13 cellular contexts compared by ENCODE assay signal in the genomic region with DNA sequence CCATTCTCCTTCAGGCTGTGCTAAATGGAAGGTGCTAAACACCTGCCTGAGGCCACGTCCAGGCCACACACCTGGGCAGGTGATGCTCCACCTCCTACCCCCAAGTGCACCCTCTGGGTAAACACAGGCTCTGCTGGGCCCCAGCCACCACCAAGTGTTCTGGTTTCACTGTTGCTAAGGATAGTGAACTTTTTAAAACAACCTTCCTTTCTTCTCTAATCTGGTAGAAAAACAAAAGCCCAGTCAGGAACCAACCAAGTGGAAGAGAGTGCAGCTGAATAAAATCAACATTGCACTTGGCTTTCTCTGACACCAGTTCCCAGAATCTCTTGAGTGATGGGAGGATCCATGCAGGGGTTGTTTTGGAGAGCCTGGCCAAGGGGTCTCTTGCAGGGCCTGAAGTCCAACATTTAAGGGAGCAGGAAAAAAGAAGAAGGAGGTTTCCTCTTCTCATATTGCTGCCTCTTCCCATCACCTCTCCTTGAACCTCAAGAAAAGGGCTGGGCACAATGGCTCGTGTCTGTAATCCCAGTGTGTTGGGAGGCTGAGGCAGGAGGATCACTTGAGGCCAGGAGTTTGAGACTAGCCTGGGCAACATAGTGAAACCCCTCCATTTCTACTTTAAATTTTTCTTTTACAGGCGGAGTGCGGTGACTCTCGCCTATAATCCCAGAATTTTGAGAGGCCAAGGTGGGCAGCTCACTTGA. TPM values are rescaled to one million over a fixed set of nuclear protein-coding genes. Genes with fewer than 3 reads are reported as not detected.
DNase-seq lines count a peak whose midpoint lies in the region; TF ChIP-seq lines count a peak whose summit lies in the region.
"Had no signal": no experiment of that assay in that cellular context is flagged by ENCODE, and none has a peak within 500 bp of the region (broad histone marks: within the 10 kb centered on the region; RNA-seq: fewer than 3 reads in every experiment).

No MANE protein-coding gene starts in this region.

- H3K36me3 Mint-ChIP-seq in nephron (ENCODE audit: low read depth) = no peaks in the 10 kb centered on the region
- H3K36me3 Mint-ChIP-seq in T-helper 2 cell treated with Interferon-gamma antibody and Interleukin-4, amounts not matched to agents 5 μg/mL and 100 μg/mL, for 36 hours (ENCODE audit: low read depth) = peaks cover 4% of the 10 kb centered on the region
- H3K36me3 Mint-ChIP-seq: activated naive CD4-positive, alpha-beta T cell treated with anti-CD3 and anti-CD28 coated beads, Interleukin-2, amount 50 U/mL, for 24 hours had no signal

- no peaks in the 10 kb centered on the region for H3K9me3 ChIP-seq in uterus

- peak overlapping the region in 2 of 3 experiments; percentile 62 to 69 for H3K27ac Mint-ChIP-seq in nephron
- H3K27ac Mint-ChIP-seq in T-helper 2 cell treated with Interferon-gamma antibody and Interleukin-4, amounts not matched to agents 5 μg/mL and 100 μg/mL, for 36 hours = no peak overlapping the region
- H3K27ac Mint-ChIP-seq: activated naive CD4-positive, alpha-beta T cell treated with anti-CD3 and anti-CD28 coated beads, Interleukin-2, amount 50 U/mL, for 24 hours had no signal

- H3K36me3 ChIP-seq in uterus = no peaks in the 10 kb centered on the region

- no peak overlapping the region for H3K4me3 Mint-ChIP-seq in nephron
- no peak overlapping the region for H3K4me3 Mint-ChIP-seq in T-helper 2 cell treated with Interferon-gamma antibody and Interleukin-4, amounts not matched to agents 5 μg/mL and 100 μg/mL, for 36 hours
- H3K4me3 Mint-ChIP-seq: activated naive CD4-positive, alpha-beta T cell treated with anti-CD3 and anti-CD28 coated beads, Interleukin-2, amount 50 U/mL, for 24 hours had no signal

- TF ChIP-seq POLR2A in uterus (IDR thresholded peaks at IDR 0.05) = no peak

- no peaks in the 10 kb centered on the region for H3K27me3 ChIP-seq in uterus

- H3K9me3 Mint-ChIP-seq in nephron = peaks cover 3% of the 10 kb centered on the region
- H3K9me3 Mint-ChIP-seq in T-helper 2 cell treated with Interferon-gamma antibody and Interleukin-4, amounts not matched to agents 5 μg/mL and 100 μg/mL, for 36 hours = no peaks in the 10 kb centered on the region
- H3K9me3 Mint-ChIP-seq: activated naive CD4-positive, alpha-beta T cell treated with anti-CD3 and anti-CD28 coated beads, Interleukin-2, amount 50 U/mL, for 24 hours had no signal

- H3K27ac ChIP-seq in VCaP = 0 out of 2 replicates have a peak overlapping the region, but pooled peaks have one; percentile 15
- no peak overlapping the region for H3K27ac ChIP-seq in uterus

- H3K4me1 ChIP-seq in uterus = no peaks in the 10 kb centered on the region

- TF ChIP-seq CTCF in VCaP (conservative IDR thresholded peaks at IDR 0.05) (no peak), nephron (IDR thresholded peaks at IDR 0.05; ENCODE audit: unreplicated experiment in 3 of 3) (no peak), uterus (IDR thresholded peaks at IDR 0.05) (no peak)

- no peak overlapping the region for H3K4me3 ChIP-seq in uterus
- H3K4me3 ChIP-seq: K562 had no signal

- DNase-seq in DMS53 (lab: John Stamatoyannopoulos, UW) = peak; percentile 93
- DNase-seq in NCI-H2029 treated with DMSO at 0.1 percent for 48 hours (lab: John Stamatoyannopoulos, UW) = peak; percentile 89
- no peak for DNase-seq in T-helper 2 cell treated with Interferon-gamma antibody and Interleukin-4, amounts not matched to agents 5 μg/mL and 100 μg/mL, for 36 hours (ENCODE audit: low spot score)
- no peak for DNase-seq in ureter (ENCODE audit: low spot score)
- DNase-seq in uterus = no peak
- no peak for DNase-seq in amygdala (lab: John Stamatoyannopoulos, UW)
- DNase-seq: NCI-H446 treated with DMSO at 0.1 percent for 48 hours, posterior cingulate gyrus, Right ventricle myocardium superior had no signal

- peaks cover 35% of the 10 kb centered on the region for H3K27me3 Mint-ChIP-seq in nephron (ENCODE audit: low read depth)
- peaks cover 7% of the 10 kb centered on the region for H3K27me3 Mint-ChIP-seq in T-helper 2 cell treated with Interferon-gamma antibody and Interleukin-4, amounts not matched to agents 5 μg/mL and 100 μg/mL, for 36 hours (ENCODE audit: low read depth)

- H3K4me1 Mint-ChIP-seq in nephron = no peaks in the 10 kb centered on the region
- no peaks in the 10 kb centered on the region for H3K4me1 Mint-ChIP-seq in T-helper 2 cell treated with Interferon-gamma antibody and Interleukin-4, amounts not matched to agents 5 μg/mL and 100 μg/mL, for 36 hours (ENCODE audit: low read depth)
- H3K4me1 Mint-ChIP-seq: activated naive CD4-positive, alpha-beta T cell treated with anti-CD3 and anti-CD28 coated beads, Interleukin-2, amount 50 U/mL, for 24 hours had no signal

- intact Hi-C loops in uterus (cut with DNase I; ENCODE audit: low total_unique reads) = no loop called here

RNA-seq across cellular contexts. Expression of gene ATP13A3, which starts 26.2 kb away (rescaled TPM):
- total RNA-seq in ureter (68.5 TPM), uterus (100 to 1,000 TPM in 1 of 4 donors, 10 to 100 TPM in 3; 43.3 to 148 (median 82.9) TPM)

Comparison
In these comparisons a context has a peak if more than half of its experiments do, and no peak if none do; other contexts are left out.
1. DNase-seq: peak in DMS53 (single experiment) and NCI-H2029 treated with DMSO at 0.1 percent for 48 hours (single experiment); none in T-helper 2 cell treated with Interferon-gamma antibody and Interleukin-4, amounts not matched to agents 5 μg/mL and 100 μg/mL, for 36 hours (single experiment), ureter (single experiment), uterus (0 of 2) and amygdala (0 of 56).